In genomic region chr1:21950734-21951575, GRCh38 we compare ENCODE assay signal across 1 cellular context.
TF ChIP-seq lines count a peak whose summit lies in the region.

No MANE protein-coding gene starts in this region.

TF ChIP-seq in H1, 55 proteins besides CTCF, POLR2A, EP300 and RAD21:
- TF ChIP-seq ATF3 (IDR thresholded peaks at IDR 0.05; ENCODE audit: insufficient read depth, low read depth, low read length) = no peak
- TF ChIP-seq RXRA (IDR thresholded peaks at IDR 0.05; ENCODE audit: insufficient read depth, low read depth, low read length) = no peak
- TF ChIP-seq FOSL1 (IDR thresholded peaks at IDR 0.05; ENCODE audit: insufficient read depth, low read depth, low read length) = no peak
